ENCODE assay signal across 16 cellular contexts in genomic region chr13:50598338-50598737, GRCh38.
A peak's percentile ranks its signal among the peaks of the same experiment; 100 is the strongest.
DNase-seq lines count a peak whose midpoint lies in the region; ATAC-seq and TF ChIP-seq lines count a peak whose summit lies in the region.
"Had no signal": no experiment of that assay in that cellular context is flagged by ENCODE, and none has a peak within 500 bp of the region (broad histone marks: within the 10 kb centered on the region; RNA-seq: fewer than 3 reads in every experiment).

No MANE protein-coding gene starts in this region.

- no peaks in the 10 kb centered on the region for H3K27me3 ChIP-seq in BLaER1 treated with 17β-estradiol and CSF1 and Interleukin-3, amounts not matched to agents 10 nM and 100 nM
- no peaks in the 10 kb centered on the region for H3K27me3 ChIP-seq in aorta (ENCODE audit: control insufficient read depth in 1 of 2, insufficient read depth in 2 of 2, low read length in 1 of 2)
- H3K27me3 ChIP-seq: foreskin keratinocyte had no signal

- no peak for TF ChIP-seq CTCF in epithelial cell of proximal tubule (conservative IDR thresholded peaks at IDR 0.05; ENCODE audit: low read depth, low read length)

- H3K9ac ChIP-seq in BLaER1 treated with 17β-estradiol and CSF1 and Interleukin-3, amounts not matched to agents 10 nM and 100 nM: no peak overlapping the region

- peaks cover 0 to 5% (median 0%) of the 10 kb centered on the region in 11 experiments; a peak in 1 of 22 replicates for H3K9me3 ChIP-seq in BLaER1 treated with 17β-estradiol and CSF1 and Interleukin-3, amounts not matched to agents 10 nM and 100 nM (replicated peaks in 1 of 11)
- H3K9me3 ChIP-seq in aorta (ENCODE audit: control insufficient read depth, low read length): no peaks in the 10 kb centered on the region

- H3K4me2 ChIP-seq in BLaER1 treated with 17β-estradiol and CSF1 and Interleukin-3, amounts not matched to agents 10 nM and 100 nM: peak overlapping the region in 9 of 11 experiments; percentile 15 to 90 (median 83); a peak in 16 of 22 replicates
- H3K4me2 ChIP-seq: GM23338, PC-9 had no signal

- no peak overlapping the region for H3K4me3 ChIP-seq in BLaER1 treated with 17β-estradiol and CSF1 and Interleukin-3, amounts not matched to agents 10 nM and 100 nM
- H3K4me3 ChIP-seq in epithelial cell of proximal tubule (ENCODE audit: low read depth, low read length): no peak overlapping the region
- H3K4me3 ChIP-seq in aorta (ENCODE audit: low read length in 2 of 2): no peak overlapping the region
- H3K4me3 ChIP-seq: GM23338, PC-9 had no signal

- no peaks in the 10 kb centered on the region for H3K36me3 ChIP-seq in BLaER1 treated with 17β-estradiol and CSF1 and Interleukin-3, amounts not matched to agents 10 nM and 100 nM
- H3K36me3 ChIP-seq in aorta (ENCODE audit: control insufficient read depth in 1 of 2, insufficient read depth in 2 of 2, low read length in 1 of 2): no peaks in the 10 kb centered on the region

- 61% methylated on average over 3 of the region's 3 CpGs for WGBS in aorta, 2 donors

- no peak overlapping the region for H3K27ac ChIP-seq in BLaER1 treated with 17β-estradiol and CSF1 and Interleukin-3, amounts not matched to agents 10 nM and 100 nM
- H3K27ac ChIP-seq in aorta (ENCODE audit: low read depth in 1 of 2, low read length in 2 of 2): no peak overlapping the region
- H3K27ac ChIP-seq: foreskin keratinocyte, PC-9 had no signal

- DNase-seq in epithelial cell of proximal tubule (ENCODE audit: low read depth): peak; percentile 22
- DNase-seq in mesenteric fat pad (ENCODE audit: low spot score): no peak
- DNase-seq in stimulated activated CD4-positive, alpha-beta T cell treated with anti-CD3 and anti-CD28 coated beads, Interleukin-4, amount 100 ng/mL, for 4 hours: no peak
- no peak for DNase-seq in aorta
- DNase-seq in MV-4-11 (lab: John Stamatoyannopoulos, UW): no peak
- DNase-seq: activated CD8-positive, alpha-beta memory T cell treated with anti-CD3 and anti-CD28 coated beads, Interleukin-2, amount 50 U/mL, for 48 hours; DMS79 treated with DMSO at 0.1 percent for 48 hours; foreskin keratinocyte; KG1; NCI-H2081; PC-9; T1000 had no signal

- H3K4me1 ChIP-seq in BLaER1 treated with 17β-estradiol and CSF1 and Interleukin-3, amounts not matched to agents 10 nM and 100 nM: peaks cover 14 to 72% (median 62%) of the 10 kb centered on the region in 10 experiments
- no peaks in the 10 kb centered on the region for H3K4me1 ChIP-seq in aorta (ENCODE audit: control insufficient read depth in 1 of 2, insufficient read depth in 2 of 2, low read length in 2 of 2)
- H3K4me1 ChIP-seq: foreskin keratinocyte had no signal

- ATAC-seq in GM19043 (IDR thresholded peaks at IDR 0.05; ENCODE audit: low read depth, unreplicated experiment): peak; percentile 31
- peak; percentile 54 for ATAC-seq in HG03354 (IDR thresholded peaks at IDR 0.05; ENCODE audit: poor library complexity, severe bottlenecking, unreplicated experiment)
- ATAC-seq in aorta (ENCODE audit: low FRiP score): no peak
- ATAC-seq: foreskin keratinocyte, GM23338 had no signal

- no peaks in the 10 kb centered on the region for H4K20me1 ChIP-seq in BLaER1 treated with 17β-estradiol and CSF1 and Interleukin-3, amounts not matched to agents 10 nM and 100 nM

- intact Hi-C loops in aorta (cut with DNase I): no loop called here
